Comparison of ENCODE assay signal across 1 cellular context in genomic region chr10:119399466-119399865, GRCh38.
TF ChIP-seq lines count a peak whose summit lies in the region.

No MANE protein-coding gene starts in this region.

TF ChIP-seq in H1, 55 proteins besides CTCF, POLR2A, EP300 and RAD21 (continued from another document):
- no peak for TF ChIP-seq SP2 (IDR thresholded peaks at IDR 0.05; ENCODE audit: low read length)
